ENCODE assay signal across 8 cellular contexts in the genomic region with DNA sequence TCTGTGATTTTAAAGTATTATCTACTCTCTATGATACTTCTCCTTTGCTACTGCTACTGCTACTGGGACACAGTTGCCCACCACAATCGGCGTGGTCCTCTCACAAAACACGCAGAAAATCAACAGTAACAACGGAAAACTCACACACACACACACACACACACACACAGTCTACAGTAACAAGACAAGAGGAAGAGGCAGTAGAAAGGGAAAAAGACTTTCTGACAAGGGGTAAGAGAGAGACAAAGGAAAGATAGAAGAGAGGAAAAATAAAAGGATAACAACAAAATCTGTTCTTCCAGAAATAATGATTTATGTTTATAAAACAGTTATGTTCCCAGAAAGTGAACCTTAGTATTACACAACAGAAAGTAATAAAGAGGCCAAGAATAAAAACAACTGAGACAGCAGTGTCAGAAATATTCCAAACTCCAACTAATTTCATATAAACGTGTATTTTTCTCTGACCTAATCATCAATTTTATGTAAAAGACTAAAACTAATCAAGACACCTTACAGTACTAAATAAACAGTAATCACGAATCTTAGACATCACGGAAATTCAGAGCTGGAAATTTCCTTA. TPM values are rescaled to one million over a fixed set of nuclear protein-coding genes. Genes with fewer than 3 reads are reported as not detected.
DNase-seq lines count a peak whose midpoint lies in the region; ATAC-seq and TF ChIP-seq lines count a peak whose summit lies in the region.

No MANE protein-coding gene starts in this region.

- peaks cover 41% of the 10 kb centered on the region for H3K4me1 Mint-ChIP-seq in stimulated activated naive CD8-positive, alpha-beta T cell treated with anti-CD3 and anti-CD28 coated beads, Interleukin-15, Interleukin-2, amounts not matched to agents 100 ng/mL and 50 ng/mL, for 24 hours (ENCODE audit: low read depth)
- H3K4me1 Mint-ChIP-seq in memory B cell = peaks cover 20% of the 10 kb centered on the region

- no peak for ATAC-seq in stimulated activated naive CD8-positive, alpha-beta T cell treated with anti-CD3 and anti-CD28 coated beads, Interleukin-15, Interleukin-2, amounts not matched to agents 100 U/mL and 50 U/mL, for 24 hours
- ATAC-seq in memory B cell (ENCODE audit: low read depth) = no peak
- ATAC-seq in HG02870 (IDR thresholded peaks at IDR 0.05; ENCODE audit: unreplicated experiment) = no peak
- ATAC-seq in GM18870 (IDR thresholded peaks at IDR 0.05; ENCODE audit: unreplicated experiment) = no peak
- ATAC-seq in HG02885 (IDR thresholded peaks at IDR 0.05; ENCODE audit: poor library complexity, unreplicated experiment) = no peak

- peak overlapping the region; percentile 83 for H3K4me3 ChIP-seq in astrocyte of the spinal cord (ENCODE audit: low read depth, low read length)

- H3K4me3 Mint-ChIP-seq in stimulated activated naive CD8-positive, alpha-beta T cell treated with anti-CD3 and anti-CD28 coated beads, Interleukin-15, Interleukin-2, amounts not matched to agents 100 ng/mL and 50 ng/mL, for 24 hours = peak overlapping the region; percentile 90
- H3K4me3 Mint-ChIP-seq in memory B cell = peak overlapping the region; percentile 86

- in situ Hi-C loops in astrocyte of the spinal cord (cut with HindIII; ENCODE audit: low sequenced_read_pairs) = no loop called here

- peak overlapping the region; percentile 86 for H3K27ac Mint-ChIP-seq in stimulated activated naive CD8-positive, alpha-beta T cell treated with anti-CD3 and anti-CD28 coated beads, Interleukin-15, Interleukin-2, amounts not matched to agents 100 ng/mL and 50 ng/mL, for 24 hours
- peak overlapping the region; percentile 80 for H3K27ac Mint-ChIP-seq in memory B cell

- H3K36me3 Mint-ChIP-seq in stimulated activated naive CD8-positive, alpha-beta T cell treated with anti-CD3 and anti-CD28 coated beads, Interleukin-15, Interleukin-2, amounts not matched to agents 100 ng/mL and 50 ng/mL, for 24 hours (ENCODE audit: low read depth) = peaks cover 16% of the 10 kb centered on the region
- H3K36me3 Mint-ChIP-seq in memory B cell = no peaks in the 10 kb centered on the region

- DNase-seq in stimulated activated naive CD8-positive, alpha-beta T cell treated with anti-CD3 and anti-CD28 coated beads, Interleukin-15, Interleukin-2, amounts not matched to agents 100 U/mL and 50 U/mL, for 24 hours = no peak
- DNase-seq in astrocyte of the spinal cord (ENCODE audit: low read depth, low spot score) = peak; percentile 37
- no peak for DNase-seq in memory B cell (ENCODE audit: low spot score in 2 of 2)
- no peak for DNase-seq in ureter (ENCODE audit: low spot score)

- no peaks in the 10 kb centered on the region for H3K9me3 Mint-ChIP-seq in stimulated activated naive CD8-positive, alpha-beta T cell treated with anti-CD3 and anti-CD28 coated beads, Interleukin-15, Interleukin-2, amounts not matched to agents 100 ng/mL and 50 ng/mL, for 24 hours
- H3K9me3 Mint-ChIP-seq in memory B cell = no peaks in the 10 kb centered on the region

- no peak for TF ChIP-seq CTCF in astrocyte of the spinal cord (IDR thresholded peaks at IDR 0.05; ENCODE audit: low read depth, low read length)

- H3K27me3 Mint-ChIP-seq in stimulated activated naive CD8-positive, alpha-beta T cell treated with anti-CD3 and anti-CD28 coated beads, Interleukin-15, Interleukin-2, amounts not matched to agents 100 ng/mL and 50 ng/mL, for 24 hours = no peaks in the 10 kb centered on the region
- H3K27me3 Mint-ChIP-seq in memory B cell = no peaks in the 10 kb centered on the region

RNA-seq across cellular contexts. Expression of gene RANBP9, which starts 2.9 kb away (rescaled TPM):
- 41.7 TPM for total RNA-seq in ureter
